ENCODE assay signal across 19 cellular contexts in the genomic region with DNA sequence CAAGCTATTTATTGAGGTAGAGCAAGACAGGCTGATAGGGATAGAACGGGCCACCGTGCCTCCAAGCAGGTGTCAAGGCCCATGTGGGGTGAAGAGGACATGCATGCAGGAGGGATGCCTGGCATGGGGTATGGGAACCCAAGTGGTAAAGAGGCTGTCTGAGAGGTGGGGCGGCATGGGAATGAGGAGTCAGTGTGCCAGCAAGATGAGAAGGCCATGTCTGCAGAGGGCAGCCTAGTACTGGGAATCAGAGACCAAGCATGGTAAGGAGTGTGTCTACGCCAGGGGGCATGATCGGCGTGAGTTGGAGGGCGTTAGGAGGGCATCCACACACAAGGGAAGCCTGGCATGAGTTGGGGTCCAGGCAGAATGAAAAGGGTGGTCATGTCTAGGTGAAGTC.
DNase-seq lines count a peak whose midpoint lies in the region; ATAC-seq and TF ChIP-seq lines count a peak whose summit lies in the region.
"Had no signal": no experiment of that assay in that cellular context is flagged by ENCODE, and none has a peak within 500 bp of the region (broad histone marks: within the 10 kb centered on the region; RNA-seq: fewer than 3 reads in every experiment).

No MANE protein-coding gene starts in this region.

- peaks cover 0 to 3% of the 10 kb centered on the region in 2 experiments; a peak in 1 of 5 replicates for H3K9me3 Mint-ChIP-seq in H9
- H3K9me3 Mint-ChIP-seq: activated CD4-positive, alpha-beta T cell treated with anti-CD3 and anti-CD28 coated beads, Interleukin-2, amount 10 ng/mL, durations not matched to agents 24 days and 14 days had no signal

- peaks cover 3% of the 10 kb centered on the region; the same call in 1 of the 2 replicates for H3K4me1 ChIP-seq in H9 (ENCODE audit: insufficient read depth, low read length)
- H3K4me1 ChIP-seq: BLaER1 treated with 17β-estradiol and CSF1 and Interleukin-3, amounts not matched to agents 10 nM and 100 nM; upper lobe of right lung had no signal

- H3K56ac ChIP-seq in H9 (ENCODE audit: insufficient read length, low read depth, low read length), result no peak overlapping the region

- no peak overlapping the region for H3K23ac ChIP-seq in H9 (ENCODE audit: insufficient read length, low read depth, low read length)

- H3K36me3 Mint-ChIP-seq in H9 (ENCODE audit: insufficient read depth in 1 of 3, low read depth in 3 of 3), result no peaks in the 10 kb centered on the region
- H3K36me3 Mint-ChIP-seq: activated naive CD4-positive, alpha-beta T cell treated with anti-CD3 and anti-CD28 coated beads, Interleukin-2, amount 50 U/mL, for 72 hours; stimulated activated effector memory CD8-positive, alpha-beta T cell treated with anti-CD3 and anti-CD28 coated beads, Interleukin-12 subunit alpha, Interleukin-12 subunit beta, amount 100 ng/mL, for 72 hours had no signal

- no peak overlapping the region for H3K14ac ChIP-seq in H9 (ENCODE audit: insufficient read depth, low read length)

- no peak overlapping the region for H2BK12ac ChIP-seq in H9 (ENCODE audit: insufficient read length, low read depth, low read length)

- H2BK20ac ChIP-seq in H9 (ENCODE audit: low read depth, low read length, poor library complexity, severe bottlenecking), result no peak overlapping the region

- H4K20me1 ChIP-seq in H9 (ENCODE audit: control insufficient read depth, insufficient read depth, insufficient read length), result no peaks in the 10 kb centered on the region
- H4K20me1 ChIP-seq: BLaER1 treated with 17β-estradiol and CSF1 and Interleukin-3, amounts not matched to agents 10 nM and 100 nM had no signal

- H3K4ac ChIP-seq in H9 (ENCODE audit: low read depth, low read length), result no peak overlapping the region

- H3K18ac ChIP-seq in H9 (ENCODE audit: insufficient read length, low read depth, low read length), result no peak overlapping the region

- H2BK15ac ChIP-seq in H9 (ENCODE audit: low read depth, low read length), result no peak overlapping the region

- H2AFZ ChIP-seq in H9 (ENCODE audit: low read length), result no peak overlapping the region

- H4K5ac ChIP-seq in H9 (ENCODE audit: insufficient read length, low read depth, low read length), result no peak overlapping the region

- H3K79me2 ChIP-seq in H9 (ENCODE audit: insufficient read depth, low read length), result no peaks in the 10 kb centered on the region

- H3K4me1 Mint-ChIP-seq in H9, result peaks cover 27 to 28% of the 10 kb centered on the region in 2 experiments
- H3K4me1 Mint-ChIP-seq: activated CD4-positive, alpha-beta T cell treated with anti-CD3 and anti-CD28 coated beads, Interleukin-2, amount 10 ng/mL, durations not matched to agents 24 days and 14 days; stimulated activated effector memory CD8-positive, alpha-beta T cell treated with anti-CD3 and anti-CD28 coated beads, Interleukin-12 subunit alpha, Interleukin-12 subunit beta, amount 100 ng/mL, for 72 hours had no signal

- H3K27ac Mint-ChIP-seq in H9, result peak overlapping the region in 1 of 3 experiments; percentile 72; a peak in 3 of 7 replicates
- H3K27ac Mint-ChIP-seq: activated CD4-positive, alpha-beta T cell treated with anti-CD3 and anti-CD28 coated beads, Interleukin-2, amount 10 ng/mL, durations not matched to agents 24 days and 14 days; activated naive CD4-positive, alpha-beta T cell treated with anti-CD3 and anti-CD28 coated beads, Interleukin-2, amount 50 U/mL, for 72 hours; activated T-cell treated with anti-CD3 and anti-CD28 coated beads, Interleukin-2, amount 50 U/mL, for 24 hours; stimulated activated effector memory CD8-positive, alpha-beta T cell treated with anti-CD3 and anti-CD28 coated beads, Interleukin-12 subunit alpha, Interleukin-12 subunit beta, amount 100 ng/mL, for 72 hours had no signal

- no peak overlapping the region for H3K9ac ChIP-seq in H9 (ENCODE audit: extremely low read depth, insufficient read length, low read length)
- H3K9ac ChIP-seq: BLaER1 treated with 17β-estradiol and CSF1 and Interleukin-3, amounts not matched to agents 10 nM and 100 nM had no signal

- H3K4me3 Mint-ChIP-seq in H9, result no peak overlapping the region; a peak in 1 of 5 replicates
- H3K4me3 Mint-ChIP-seq: activated CD4-positive, alpha-beta T cell treated with anti-CD3 and anti-CD28 coated beads, Interleukin-2, amount 10 ng/mL, durations not matched to agents 24 days and 14 days; activated T-cell treated with anti-CD3 and anti-CD28 coated beads, Interleukin-2, amount 50 U/mL, for 24 hours; stimulated activated effector memory CD8-positive, alpha-beta T cell treated with anti-CD3 and anti-CD28 coated beads, Interleukin-12 subunit alpha, Interleukin-12 subunit beta, amount 100 ng/mL, for 72 hours had no signal

- ATAC-seq in HG02870 (IDR thresholded peaks at IDR 0.05; ENCODE audit: unreplicated experiment), result no peak
- ATAC-seq in HG02610 (IDR thresholded peaks at IDR 0.05; ENCODE audit: unreplicated experiment), result no peak
- ATAC-seq: activated naive CD4-positive, alpha-beta T cell treated with anti-CD3 and anti-CD28 coated beads, Interleukin-2, amount 50 U/mL, for 72 hours; stimulated activated effector memory CD8-positive, alpha-beta T cell treated with anti-CD3 and anti-CD28 coated beads, Interleukin-12 subunit alpha, Interleukin-12 subunit beta, amount 100 ng/mL, for 72 hours; upper lobe of right lung had no signal

- H3K23me2 ChIP-seq in H9 (ENCODE audit: insufficient read length, low read depth, low read length, poor library complexity, severe bottlenecking), result no peaks in the 10 kb centered on the region

- no peak overlapping the region for H4K8ac ChIP-seq in H9 (replicated peaks; ENCODE audit: insufficient read length, low read depth, low read length)

- WGBS in H9 (ENCODE audit: extremely low coverage, insufficient read length, low lambda C conversion rate), result no CpG with 5 or more reads among the region's 7 CpGs

- no peaks in the 10 kb centered on the region for H3K9me3 ChIP-seq in H9 (ENCODE audit: control insufficient read depth, low read depth, low read length)
- H3K9me3 ChIP-seq: BLaER1 treated with 17β-estradiol and CSF1 and Interleukin-3, amounts not matched to agents 10 nM and 100 nM; neutrophil; upper lobe of right lung had no signal

- TF ChIP-seq CTCF in H9 (conservative IDR thresholded peaks at IDR 0.05), result peak; percentile 33; the same call in 2 of the 3 replicates

- H3K27ac ChIP-seq in H9 (ENCODE audit: insufficient read length, low read depth, low read length), result no peak overlapping the region
- H3K27ac ChIP-seq: BLaER1 treated with 17β-estradiol and CSF1 and Interleukin-3, amounts not matched to agents 10 nM and 100 nM; neutrophil; upper lobe of right lung had no signal

- H3K4me2 ChIP-seq in H9 (ENCODE audit: insufficient read depth, insufficient read length, low read length), result no peak overlapping the region
- H3K4me2 ChIP-seq: BLaER1 treated with 17β-estradiol and CSF1 and Interleukin-3, amounts not matched to agents 10 nM and 100 nM had no signal

- no peaks in the 10 kb centered on the region for H3K27me3 ChIP-seq in H9 (ENCODE audit: insufficient read depth, low read length)
- H3K27me3 ChIP-seq: BLaER1 treated with 17β-estradiol and CSF1 and Interleukin-3, amounts not matched to agents 10 nM and 100 nM; neutrophil; upper lobe of right lung had no signal

- H4K91ac ChIP-seq in H9 (ENCODE audit: insufficient read length, low read depth, low read length), result no peak overlapping the region

- peaks cover 9% of the 10 kb centered on the region for H3K27me3 Mint-ChIP-seq in H9 (ENCODE audit: low read depth)
- H3K27me3 Mint-ChIP-seq: activated CD4-positive, alpha-beta T cell treated with anti-CD3 and anti-CD28 coated beads, Interleukin-2, amount 10 ng/mL, durations not matched to agents 24 days and 14 days; activated T-cell treated with anti-CD3 and anti-CD28 coated beads, Interleukin-2, amount 50 U/mL, for 24 hours had no signal

- no peak overlapping the region for H2AK5ac ChIP-seq in H9 (ENCODE audit: insufficient read length, low read length)

- H2BK5ac ChIP-seq in H9 (ENCODE audit: insufficient read length, low read length), result no peak overlapping the region

- DNase-seq in Ammon's horn (ENCODE audit: low spot score) (peak; percentile 77), H9 (no peak), amygdala (lab: John Stamatoyannopoulos, UW) (peak in 47 of 56 donors; percentile 2 to 71 (median 32)), midbrain (lab: John Stamatoyannopoulos, UW) (peak; percentile 64), kidney tubule cell (ENCODE audit: low spot score) (no peak)
- DNase-seq in stimulated activated naive CD4-positive, alpha-beta T cell treated with Interleukin-2 at 50 U/mL for 16 hours (lab: John Stamatoyannopoulos, UW), result no peak
- DNase-seq: activated CD4-positive, alpha-beta T cell treated with anti-CD3 and anti-CD28 coated beads, Interleukin-2, amount 10 ng/mL, durations not matched to agents 24 days and 14 days; activated T-cell treated with anti-CD3 and anti-CD28 coated beads, Interleukin-2, amount 50 U/mL, for 24 hours; mesendoderm; NCI-H2029 treated with DMSO at 0.1 percent for 48 hours; NCI-H774; Right ventricle myocardium superior; upper lobe of right lung had no signal

- no peak overlapping the region for H2BK120ac ChIP-seq in H9 (ENCODE audit: low read depth, low read length, poor library complexity, severe bottlenecking)

- no peaks in the 10 kb centered on the region for H3K79me1 ChIP-seq in H9 (ENCODE audit: insufficient read depth, low read depth, low read length, poor library complexity, severe bottlenecking)

- no peak overlapping the region for H3T11ph ChIP-seq in H9 (ENCODE audit: low read length)

Comparison
In these comparisons a context has a peak if more than half of its experiments do, and no peak if none do; other contexts are left out.
1. DNase-seq: peak in Ammon's horn (single experiment), amygdala (47 of 56) and midbrain (single experiment); none in H9 (single experiment), kidney tubule cell (single experiment) and stimulated activated naive CD4-positive, alpha-beta T cell treated with Interleukin-2 at 50 U/mL for 16 hours (single experiment).